8 cellular contexts compared by ENCODE assay signal in genomic region chr18:48230459-48231113, GRCh38.
A peak's percentile ranks its signal among the peaks of the same experiment; 100 is the strongest.
DNase-seq lines count a peak whose midpoint lies in the region; ATAC-seq and TF ChIP-seq lines count a peak whose summit lies in the region.

No MANE protein-coding gene starts in this region.

- H2BK120ac ChIP-seq in trophoblast cell (ENCODE audit: insufficient read depth, low read length, poor library complexity): no peak overlapping the region

- peak; percentile 53 for TF ChIP-seq CTCF in fibroblast of pulmonary artery (IDR thresholded peaks at IDR 0.05; ENCODE audit: low read length, missing control alignments)

- CTCF ChIA-PET in activated naive CD4-positive, alpha-beta T cell treated with anti-CD3 and anti-CD28 coated beads, Interleukin-2, amount 10 ng/mL, durations not matched to agents 7 days and 5 days (lab: Charles Lee): interaction anchor here (0.6 to 4.1 kb wide), 6 partner anchors 12 to 256 kb away, joined by 3 to 21 read pairs (median 3); no protein-coding TSS in a partner anchor

- H3K18ac ChIP-seq in trophoblast cell (ENCODE audit: low read length): no peak overlapping the region

- H3K23ac ChIP-seq in trophoblast cell (ENCODE audit: low read length): no peak overlapping the region

- H4K8ac ChIP-seq in trophoblast cell (ENCODE audit: low read depth, low read length): no peak overlapping the region

- no peak overlapping the region for H3K27ac ChIP-seq in trophoblast cell (ENCODE audit: low read depth, low read length)

- no peak overlapping the region for H2AK5ac ChIP-seq in trophoblast cell (ENCODE audit: low read length)

- no peak overlapping the region for H3K14ac ChIP-seq in trophoblast cell (ENCODE audit: low read length)

- H2BK12ac ChIP-seq in trophoblast cell (ENCODE audit: low read length): no peak overlapping the region

- H3K36me3 ChIP-seq in trophoblast cell (ENCODE audit: control insufficient read depth in 1 of 2, insufficient read depth in 2 of 2, low read length in 2 of 2): no peaks in the 10 kb centered on the region

- H3K4me1 ChIP-seq in trophoblast cell (ENCODE audit: control insufficient read depth in 1 of 2, insufficient read depth in 2 of 2, low read length in 2 of 2): no peaks in the 10 kb centered on the region

- no peaks in the 10 kb centered on the region for H3K9me3 ChIP-seq in trophoblast cell (ENCODE audit: insufficient read depth, low read depth, low read length)

- no peak overlapping the region for H3K27ac Mint-ChIP-seq in activated naive CD4-positive, alpha-beta T cell treated with anti-CD3 and anti-CD28 coated beads, Interleukin-2, amount 10 ng/mL, durations not matched to agents 7 days and 5 days

- H2AFZ ChIP-seq in trophoblast cell (ENCODE audit: insufficient read depth, low read length, poor library complexity): no peak overlapping the region

- H2BK5ac ChIP-seq in trophoblast cell (ENCODE audit: low read depth, low read length, poor library complexity): no peak overlapping the region

- no peak overlapping the region for H4K91ac ChIP-seq in trophoblast cell (ENCODE audit: low read depth, low read length)

- H3K9me3 Mint-ChIP-seq in activated naive CD4-positive, alpha-beta T cell treated with anti-CD3 and anti-CD28 coated beads, Interleukin-2, amount 10 ng/mL, durations not matched to agents 7 days and 5 days: no peaks in the 10 kb centered on the region

- H3K4me3 ChIP-seq in fibroblast of pulmonary artery (replicated peaks; ENCODE audit: low read depth, low read length) (no peak overlapping the region), trophoblast cell (ENCODE audit: low read depth, low read length) (no peak overlapping the region)

- H4K12ac ChIP-seq in trophoblast cell (ENCODE audit: low read depth, low read length): no peak overlapping the region

- H3K36me3 Mint-ChIP-seq in activated naive CD4-positive, alpha-beta T cell treated with anti-CD3 and anti-CD28 coated beads, Interleukin-2, amount 10 ng/mL, durations not matched to agents 7 days and 5 days: no peaks in the 10 kb centered on the region

- H3K27me3 Mint-ChIP-seq in activated naive CD4-positive, alpha-beta T cell treated with anti-CD3 and anti-CD28 coated beads, Interleukin-2, amount 10 ng/mL, durations not matched to agents 7 days and 5 days: peaks cover 29% of the 10 kb centered on the region

- ATAC-seq in GM18907 (IDR thresholded peaks at IDR 0.05; ENCODE audit: unreplicated experiment): no peak

- no peaks in the 10 kb centered on the region for H3K79me2 ChIP-seq in trophoblast cell (ENCODE audit: control insufficient read depth, insufficient read depth, low read length, poor library complexity)

- no peak overlapping the region for H3K4ac ChIP-seq in trophoblast cell (ENCODE audit: low read depth, low read length)

- no peak overlapping the region for H3K4me3 Mint-ChIP-seq in activated naive CD4-positive, alpha-beta T cell treated with anti-CD3 and anti-CD28 coated beads, Interleukin-2, amount 10 ng/mL, durations not matched to agents 7 days and 5 days

- WGBS in trophoblast cell (ENCODE audit: extremely low coverage, insufficient coverage, insufficient read length): no CpG with 5 or more reads among the region's 7 CpGs

- H3K27me3 ChIP-seq in trophoblast cell (ENCODE audit: insufficient read depth, low read length): no peaks in the 10 kb centered on the region

- H3K4me1 Mint-ChIP-seq in activated naive CD4-positive, alpha-beta T cell treated with anti-CD3 and anti-CD28 coated beads, Interleukin-2, amount 10 ng/mL, durations not matched to agents 7 days and 5 days: peaks cover 40% of the 10 kb centered on the region

- H3K4me2 ChIP-seq in trophoblast cell (ENCODE audit: low read length): no peak overlapping the region

- DNase-seq in activated naive CD4-positive, alpha-beta T cell treated with anti-CD3 and anti-CD28 coated beads, Interleukin-2, amount 10 ng/mL, durations not matched to agents 7 days and 5 days: peak; percentile 49
- no peak for DNase-seq in activated naive CD4-positive, alpha-beta T cell (lab: John Stamatoyannopoulos, UW)
- DNase-seq in MV-4-11 (lab: John Stamatoyannopoulos, UW) (peak; percentile 58), SK-N-DZ (ENCODE audit: low spot score) (peak; percentile 9), fibroblast of pulmonary artery (ENCODE audit: low read depth) (peak; percentile 53), trophoblast cell (peak; percentile 76 to 79), NCI-H1048 (lab: John Stamatoyannopoulos, UW) (no peak)

- H3K79me1 ChIP-seq in trophoblast cell (ENCODE audit: low read length): no peaks in the 10 kb centered on the region

- no peak overlapping the region for H3K9ac ChIP-seq in trophoblast cell (ENCODE audit: low read length)

Comparison
In these comparisons a context has a peak if more than half of its experiments do, and no peak if none do; other contexts are left out.
1. DNase-seq: peak in activated naive CD4-positive, alpha-beta T cell treated with anti-CD3 and anti-CD28 coated beads, Interleukin-2, amount 10 ng/mL, durations not matched to agents 7 days and 5 days (single experiment), MV-4-11 (single experiment), SK-N-DZ (single experiment), fibroblast of pulmonary artery (single experiment) and trophoblast cell (2 of 2); none in activated naive CD4-positive, alpha-beta T cell (0 of 4) and NCI-H1048 (single experiment).